ENCODE assay signal across 13 cellular contexts in the genomic region with DNA sequence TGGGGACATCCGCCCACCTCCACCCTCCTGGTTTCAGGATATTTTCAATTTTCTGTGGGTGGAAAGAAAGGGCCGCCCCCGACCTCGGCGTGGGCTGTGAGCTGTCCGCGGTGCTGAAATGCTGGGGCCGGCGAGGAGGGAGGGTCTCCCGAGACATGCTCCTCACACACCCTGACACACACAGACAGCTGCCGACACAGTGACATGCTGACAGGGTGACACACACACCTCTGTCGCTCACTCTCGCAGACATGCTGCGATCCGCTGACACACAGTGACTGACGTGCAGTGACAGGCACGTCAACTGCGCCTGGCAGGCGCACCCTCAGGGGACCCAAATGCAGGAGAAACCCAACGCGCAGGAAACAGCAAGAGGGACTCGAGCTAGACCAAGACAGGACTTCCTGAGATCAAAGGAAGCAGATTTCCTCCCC. TPM values are rescaled to one million over a fixed set of nuclear protein-coding genes. Genes with fewer than 3 reads are reported as not detected.
DNase-seq lines count a peak whose midpoint lies in the region; ATAC-seq, FAIRE-seq and TF ChIP-seq lines count a peak whose summit lies in the region.
"Had no signal": no experiment of that assay in that cellular context is flagged by ENCODE, and none has a peak within 500 bp of the region (broad histone marks: within the 10 kb centered on the region; RNA-seq: fewer than 3 reads in every experiment).

No MANE protein-coding gene starts in this region.

- H4K20me1 ChIP-seq in H9 (ENCODE audit: control insufficient read depth, insufficient read depth, insufficient read length): no peaks in the 10 kb centered on the region
- H4K20me1 ChIP-seq in K562 (replicated peaks; ENCODE audit: control insufficient read depth, insufficient read depth, low read length): peaks cover 7% of the 10 kb centered on the region; the same call in 1 of the 2 replicates
- H4K20me1 ChIP-seq in MM.1S (ENCODE audit: insufficient read depth, low read length): no peaks in the 10 kb centered on the region

- H3K4me3 Mint-ChIP-seq in H9 (no peak overlapping the region; a peak in 2 of 5 replicates), T-helper 17 cell (peak overlapping the region; percentile 71), nephron progenitor cell (no peak overlapping the region)
- H3K4me3 Mint-ChIP-seq: activated B cell treated with CpG ODN at 0.5 μM for 24 hours had no signal

- H3K4me1 Mint-ChIP-seq in H9 (peaks cover 34 to 41% of the 10 kb centered on the region in 2 experiments), T-helper 17 cell (peaks cover 48% of the 10 kb centered on the region), nephron progenitor cell (peaks cover 28% of the 10 kb centered on the region)

- H3K79me1 ChIP-seq in H9 (ENCODE audit: insufficient read depth, low read depth, low read length, poor library complexity, severe bottlenecking): no peaks in the 10 kb centered on the region

- TF ChIP-seq CTCF in H9 (conservative IDR thresholded peaks at IDR 0.05) (no peak), K562 (IDR thresholded peaks at IDR 0.05 in 2 of 3, conservative IDR thresholded peaks at IDR 0.05 in 1 of 3; ENCODE audit: insufficient read depth in 2 of 3, low read depth in 1 of 3, low read length in 3 of 3) (no peak), nephron progenitor cell (IDR thresholded peaks at IDR 0.05) (no peak), MM.1S (IDR thresholded peaks at IDR 0.05; ENCODE audit: low read length) (no peak), right atrium auricular region (IDR thresholded peaks at IDR 0.05) (no peak)

- H3K27ac Mint-ChIP-seq in H9 (no peak overlapping the region; a peak in 1 of 7 replicates), T-helper 17 cell (peak overlapping the region; percentile 19), nephron progenitor cell (no peak overlapping the region)
- H3K27ac Mint-ChIP-seq: activated B cell treated with CpG ODN at 0.5 μM for 24 hours had no signal

- in situ Hi-C loops in K562 (cut with MboI): no loop called here

- H3K4me1 ChIP-seq in H9 (ENCODE audit: insufficient read depth, low read length): peaks cover 10% of the 10 kb centered on the region; the same call in 1 of the 2 replicates
- H3K4me1 ChIP-seq in K562 (replicated peaks in 1 of 2; ENCODE audit: control insufficient read depth in 2 of 2, insufficient read depth in 2 of 2, low read length in 2 of 2): peaks cover 11 to 39% of the 10 kb centered on the region in 2 experiments; a peak in 4 of 5 replicates
- H3K4me1 ChIP-seq in MM.1S (ENCODE audit: low read length): no peaks in the 10 kb centered on the region
- peaks cover 0 to 24% of the 10 kb centered on the region in 2 donors for H3K4me1 ChIP-seq in right atrium auricular region

- ATAC-seq in T-helper 17 cell: no peak
- ATAC-seq in K562: no peak

- BruUV-seq in K562 (replicated peaks; lab: Mats Ljungman, UMichigan): no TSS peak

- H3K27ac ChIP-seq in H9 (ENCODE audit: insufficient read length, low read depth, low read length): no peak overlapping the region
- no peak overlapping the region for H3K27ac ChIP-seq in K562 (ENCODE audit: extremely low read depth, low read depth, low read length)
- no peak overlapping the region for H3K27ac ChIP-seq in MM.1S (ENCODE audit: low read length)
- H3K27ac ChIP-seq in right atrium auricular region: no peak overlapping the region
- H3K27ac ChIP-seq: esophagus squamous epithelium, Peyer's patch had no signal

- H3K23me2 ChIP-seq in H9 (ENCODE audit: insufficient read length, low read depth, low read length, poor library complexity, severe bottlenecking): peaks cover 13% of the 10 kb centered on the region

- POLR2A ChIA-PET in K562 (lab: Yijun Ruan, JAX): no interaction called here

- H3K9me3 Mint-ChIP-seq in H9 (no peaks in the 10 kb centered on the region; a peak in 3 of 5 replicates), nephron progenitor cell (peaks cover 9% of the 10 kb centered on the region)

- no peak overlapping the region for H2BK15ac ChIP-seq in H9 (ENCODE audit: low read depth, low read length)

- H3K9me3 ChIP-seq in H9 (ENCODE audit: control insufficient read depth, low read depth, low read length): no peaks in the 10 kb centered on the region
- H3K9me3 ChIP-seq in T-helper 17 cell (ENCODE audit: control insufficient read depth, low read length, poor library complexity, severe bottlenecking): no peaks in the 10 kb centered on the region
- no peaks in the 10 kb centered on the region for H3K9me3 ChIP-seq in K562 (replicated peaks; ENCODE audit: control insufficient read depth, insufficient read depth, low read depth, low read length)
- H3K9me3 ChIP-seq in MM.1S (replicated peaks; ENCODE audit: insufficient read depth, low read length): no peaks in the 10 kb centered on the region
- no peaks in the 10 kb centered on the region for H3K9me3 ChIP-seq in right atrium auricular region
- H3K9me3 ChIP-seq: esophagus squamous epithelium had no signal

- H3K18ac ChIP-seq in H9 (ENCODE audit: insufficient read length, low read depth, low read length): no peak overlapping the region

- H3K27me3 Mint-ChIP-seq in H9 (ENCODE audit: low read depth): peaks cover 60% of the 10 kb centered on the region
- peaks cover 81% of the 10 kb centered on the region for H3K27me3 Mint-ChIP-seq in T-helper 17 cell
- H3K27me3 Mint-ChIP-seq in nephron progenitor cell (ENCODE audit: low read depth, poor library complexity): peaks cover 97% of the 10 kb centered on the region

- H2BK20ac ChIP-seq in H9 (ENCODE audit: low read depth, low read length, poor library complexity, severe bottlenecking): no peak overlapping the region

- no peak overlapping the region for H2AFZ ChIP-seq in H9 (ENCODE audit: low read length)
- H2AFZ ChIP-seq in K562 (ENCODE audit: low read depth, low read length): no peak overlapping the region
- H2AFZ ChIP-seq in MM.1S (ENCODE audit: low read length): no peak overlapping the region

- no peaks in the 10 kb centered on the region; a peak in 1 of 7 replicates for H3K36me3 Mint-ChIP-seq in H9 (ENCODE audit: insufficient read depth in 1 of 3, low read depth in 3 of 3)
- peaks cover 19% of the 10 kb centered on the region for H3K36me3 Mint-ChIP-seq in T-helper 17 cell (ENCODE audit: low read depth)
- no peaks in the 10 kb centered on the region for H3K36me3 Mint-ChIP-seq in nephron progenitor cell (ENCODE audit: low read depth)
- H3K36me3 Mint-ChIP-seq: IgD-negative memory B cell had no signal

- no peak overlapping the region for H3K23ac ChIP-seq in H9 (ENCODE audit: insufficient read length, low read depth, low read length)

- no peak for TF ChIP-seq EP300 in K562 (IDR thresholded peaks at IDR 0.05; ENCODE audit: low read length)

- no peaks in the 10 kb centered on the region for H3K9me2 ChIP-seq in MM.1S (replicated peaks; ENCODE audit: insufficient read depth, low read length)

- H2BK120ac ChIP-seq in H9 (ENCODE audit: low read depth, low read length, poor library complexity, severe bottlenecking): no peak overlapping the region

- peak; percentile 64 for DNase-seq in H9
- no peak for DNase-seq in T-helper 17 cell
- peak; percentile 47 to 71 (median 62) for DNase-seq in K562 (ENCODE audit: extremely low read depth in 1 of 4, low spot score in 3 of 4)
- peak; percentile 90 for DNase-seq in nephron progenitor cell
- no peak for DNase-seq in MM.1S
- no peak for DNase-seq in right atrium auricular region (ENCODE audit: low spot score)
- no peak for DNase-seq in glomerular visceral epithelial cell (ENCODE audit: extremely low spot score)
- DNase-seq: activated B cell treated with CpG ODN at 0.5 μM for 24 hours, DMS 273 treated with DMSO at 0.1 percent for 48 hours, esophagus squamous epithelium, NCI-H2107, Peyer's patch had no signal

- intact Hi-C loops in K562 (cut with micrococcal nuclease): loop anchor here (10.0 kb wide), 1 partner anchor 160 kb away; a partner anchor contains a TSS

- no peaks in the 10 kb centered on the region for H3F3A ChIP-seq in MM.1S (ENCODE audit: insufficient read depth, low read length)

- H2BK12ac ChIP-seq in H9 (ENCODE audit: insufficient read length, low read depth, low read length): no peak overlapping the region

- H3K4me2 ChIP-seq in H9 (ENCODE audit: insufficient read depth, insufficient read length, low read length): no peak overlapping the region
- H3K4me2 ChIP-seq in K562 (ENCODE audit: insufficient read depth, low read length): no peak overlapping the region
- no peak overlapping the region for H3K4me2 ChIP-seq in MM.1S (ENCODE audit: low read depth, low read length)

- CTCF ChIA-PET in K562 (lab: Yijun Ruan, JAX; ENCODE audit: low intra/inter-chr PET ratio): interaction anchor here (1.4 kb wide), 1 partner anchor 9 kb away, joined by 4 read pairs; no protein-coding TSS in a partner anchor

- H3K4ac ChIP-seq in H9 (ENCODE audit: low read depth, low read length): no peak overlapping the region

- no peak overlapping the region for H4K91ac ChIP-seq in H9 (ENCODE audit: insufficient read length, low read depth, low read length)

- H3K27me3 ChIP-seq in H9 (ENCODE audit: insufficient read depth, low read length) (no peaks in the 10 kb centered on the region; the same call in 1 of the 2 replicates), K562 (ENCODE audit: control insufficient read depth in 2 of 2, insufficient read depth in 2 of 2, low read length in 2 of 2) (peaks cover 15 to 34% of the 10 kb centered on the region in 2 experiments; a peak in 4 of 5 replicates), MM.1S (replicated peaks; ENCODE audit: insufficient read depth, low read length) (peaks cover 80% of the 10 kb centered on the region), right atrium auricular region (peaks cover 27 to 43% of the 10 kb centered on the region in 2 donors)

- WGBS in H9 (ENCODE audit: extremely low coverage, insufficient read length, low lambda C conversion rate): no CpG with 5 or more reads among the region's 22 CpGs
- 19% methylated on average over 18 of the region's 22 CpGs for WGBS in K562 (ENCODE audit: insufficient coverage, low coverage, missing lambda C conversion rate)

- no peak overlapping the region for H4K8ac ChIP-seq in H9 (replicated peaks; ENCODE audit: insufficient read length, low read depth, low read length)

- no peak overlapping the region for H2BK5ac ChIP-seq in H9 (ENCODE audit: insufficient read length, low read length)

- H3K4me3 ChIP-seq in K562: no peak overlapping the region
- no peak overlapping the region for H3K4me3 ChIP-seq in MM.1S (ENCODE audit: low read length)
- no peak overlapping the region for H3K4me3 ChIP-seq in right atrium auricular region
- H3K4me3 ChIP-seq: esophagus squamous epithelium, Peyer's patch had no signal

- no peaks in the 10 kb centered on the region for H3K36me3 ChIP-seq in K562 (ENCODE audit: control insufficient read depth, insufficient read depth, low read length)
- H3K36me3 ChIP-seq in MM.1S (replicated peaks; ENCODE audit: insufficient read depth, low read length): no peaks in the 10 kb centered on the region
- H3K36me3 ChIP-seq in right atrium auricular region: no peaks in the 10 kb centered on the region
- H3K36me3 ChIP-seq: esophagus squamous epithelium, Peyer's patch had no signal

- no peak for FAIRE-seq in K562 (lab: Jason Lieb, UNC)

- H2AK5ac ChIP-seq in H9 (ENCODE audit: insufficient read length, low read length): no peak overlapping the region

- TF ChIP-seq RAD21 in K562 (CRISPR knock-in tag; conservative IDR thresholded peaks at IDR 0.05 in 1 of 2, IDR thresholded peaks at IDR 0.05 in 1 of 2): no peak

- H3K9me1 ChIP-seq in K562 (ENCODE audit: control insufficient read depth, insufficient read depth, low read length): peaks cover 5% of the 10 kb centered on the region

- H3K79me2 ChIP-seq in H9 (ENCODE audit: insufficient read depth, low read length): no peaks in the 10 kb centered on the region
- no peaks in the 10 kb centered on the region for H3K79me2 ChIP-seq in K562 (ENCODE audit: control insufficient read depth, insufficient read depth, low read length)
- H3K79me2 ChIP-seq in MM.1S (ENCODE audit: low read length): no peaks in the 10 kb centered on the region

- H3T11ph ChIP-seq in H9 (ENCODE audit: low read length): no peak overlapping the region

- no peak for TF ChIP-seq POLR2A in K562 (conservative IDR thresholded peaks at IDR 0.05)

- H3K9ac ChIP-seq in H9 (ENCODE audit: extremely low read depth, insufficient read length, low read length): no peak overlapping the region
- peak overlapping the region in 1 of 2 experiments; percentile 4; a peak in 1 of 4 replicates for H3K9ac ChIP-seq in K562 (ENCODE audit: insufficient read depth in 1 of 2, low read depth in 2 of 2, low read length in 2 of 2)
- H3K9ac ChIP-seq in MM.1S (ENCODE audit: low read length): no peak overlapping the region

- no peak overlapping the region for H4K5ac ChIP-seq in H9 (ENCODE audit: insufficient read length, low read depth, low read length)

- no peak overlapping the region for H3K14ac ChIP-seq in H9 (ENCODE audit: insufficient read depth, low read length)

- H3K56ac ChIP-seq in H9 (ENCODE audit: insufficient read length, low read depth, low read length): no peak overlapping the region

RNA-seq across cellular contexts. Expression of a gene that starts 25.1 kb away (rescaled TPM):
- total RNA-seq in H9 (2021): 43.8 and 44.0 TPM in 2 replicates
- total RNA-seq in T-helper 17 cell: under 1 TPM in 1 of 2 donors, not detected in 1; 0.34 TPM
- 4.0 and 10.9 TPM in 2 replicates for total RNA-seq in K562 (2011; cell fraction: chromatin; rRNA removed; ENCODE audit: low replicate concordance)
- 3.2 and 4.7 TPM in 2 replicates for total RNA-seq in K562 (2011; cell fraction: nucleolus; rRNA removed)
- total RNA-seq in K562 (2011; cell fraction: nucleoplasm; rRNA removed): 5.1 and 13.7 TPM in 2 replicates
- total RNA-seq in K562 (2014; rRNA removed): 0.18 and 0.33 TPM in 2 replicates
- total RNA-seq in K562 (2014; rRNA removed; fragmentation: Illumina TruSeq; extraction: Trizol): 0.32 and 0.36 TPM in 2 replicates
- 0.11 and 0.19 TPM in 2 replicates for total RNA-seq in K562 (2015; rRNA removed; fragmentation: Illumina TruSeq; extraction: Trizol)
- total RNA-seq in K562 (2021): 0.67 and 0.71 TPM in 2 replicates
- polyA plus RNA-seq in K562 (2011; rRNA removed): 0.21 and 0.80 TPM in 2 replicates
- 0.63 and 1.7 TPM in 2 replicates for polyA plus RNA-seq in K562 (2011; cell fraction: cytosol; rRNA removed)
- 1.5 and 2.5 TPM in 2 replicates for polyA plus RNA-seq in K562 (2011; cell fraction: nucleus; rRNA removed)
- polyA plus RNA-seq in K562 (2012): 0.57 and 2.9 TPM in 2 replicates
- 0.28 and 0.46 TPM in 2 replicates for polyA plus RNA-seq in K562 (2014; fragmentation: Illumina TruSeq; extraction: Trizol)
- under 1 TPM in 1 of 2 experiments, not detected in 1; 0.06 TPM for polyA plus RNA-seq in K562 (2014; fragmentation: Nextera tagmentation; extraction: Ambion mirVana)
- polyA plus RNA-seq in K562 (2014; rRNA removed): 0.74 and 0.80 TPM in 2 replicates
- 0.60 and 0.66 TPM in 2 replicates for polyA minus RNA-seq in K562 (2011; rRNA and poly(A)+ RNA removed)
- polyA minus RNA-seq in K562 (2011; cell fraction: cytosol; rRNA and poly(A)+ RNA removed): 1.0 and 1.5 TPM in 2 replicates
- polyA minus RNA-seq in K562 (2011; cell fraction: nucleus; rRNA and poly(A)+ RNA removed): 0.94 and 2.4 TPM in 2 replicates
- total RNA-seq in right atrium auricular region: 1 to 10 TPM; 6.3 to 9.2 TPM
- total RNA-seq: activated B cell treated with CpG ODN at 0.5 μM for 24 hours had no signal
- polyA plus RNA-seq: IgD-negative memory B cell had no signal

RNA-seq across cellular contexts. Expression of a gene that starts 27.3 kb away (rescaled TPM):
- total RNA-seq in H9 (2021) (10.7 and 11.3 TPM in 2 replicates), T-helper 17 cell (not detected), K562 (2014; rRNA removed) (0.64 and 0.86 TPM in 2 replicates), K562 (2014; rRNA removed; fragmentation: Illumina TruSeq; extraction: Trizol) (0.10 and 0.15 TPM in 2 replicates), K562 (2015; rRNA removed; fragmentation: Illumina TruSeq; extraction: Trizol) (0.30 TPM in 1 of 2 replicates, not detected in the other), K562 (2021) (0.60 and 0.66 TPM in 2 replicates), right atrium auricular region (under 1 TPM; 0.28 to 0.37 TPM)
- total RNA-seq in K562 (2011; cell fraction: chromatin; rRNA removed; ENCODE audit: low replicate concordance): 1.0 and 3.4 TPM in 2 replicates
- 1.2 and 2.0 TPM in 2 replicates for total RNA-seq in K562 (2011; cell fraction: nucleolus; rRNA removed)
- 1.0 and 1.5 TPM in 2 replicates for total RNA-seq in K562 (2011; cell fraction: nucleoplasm; rRNA removed)
- polyA plus RNA-seq in K562 (2011; rRNA removed) (0.09 and 0.17 TPM in 2 replicates), K562 (2014; fragmentation: Illumina TruSeq; extraction: Trizol) (0.07 and 0.43 TPM in 2 replicates), K562 (2014; fragmentation: Nextera tagmentation; extraction: Ambion mirVana) (not detected), K562 (2014; rRNA removed) (0.18 and 0.32 TPM in 2 replicates)
- polyA plus RNA-seq in K562 (2011; cell fraction: cytosol; rRNA removed): 0.21 and 1.7 TPM in 2 replicates
- 0.48 and 1.0 TPM in 2 replicates for polyA plus RNA-seq in K562 (2011; cell fraction: nucleus; rRNA removed)
- 0.61 and 0.62 TPM in 2 replicates for polyA plus RNA-seq in K562 (2012)
- polyA minus RNA-seq in K562 (2011; rRNA and poly(A)+ RNA removed): 0.42 and 0.49 TPM in 2 replicates
- polyA minus RNA-seq in K562 (2011; cell fraction: cytosol; rRNA and poly(A)+ RNA removed): not detected in 2 replicates
- 0.27 and 0.56 TPM in 2 replicates for polyA minus RNA-seq in K562 (2011; cell fraction: nucleus; rRNA and poly(A)+ RNA removed)
- total RNA-seq: activated B cell treated with CpG ODN at 0.5 μM for 24 hours had no signal
- polyA plus RNA-seq: IgD-negative memory B cell had no signal

RNA-seq across cellular contexts. Expression of a gene that starts 39.6 kb away (rescaled TPM):
- total RNA-seq in H9 (2021): 33.6 and 35.4 TPM in 2 replicates
- 1 to 10 TPM; 3.5 to 6.3 TPM for total RNA-seq in T-helper 17 cell
- total RNA-seq in K562 (2011; cell fraction: chromatin; rRNA removed; ENCODE audit: low replicate concordance): 6.2 and 16.4 TPM in 2 replicates
- 13.6 and 14.7 TPM in 2 replicates for total RNA-seq in K562 (2011; cell fraction: nucleolus; rRNA removed)
- total RNA-seq in K562 (2011; cell fraction: nucleoplasm; rRNA removed): 7.3 and 7.6 TPM in 2 replicates
- 8.5 and 11.9 TPM in 2 replicates for total RNA-seq in K562 (2014; rRNA removed)
- 4.9 and 6.4 TPM in 2 replicates for total RNA-seq in K562 (2014; rRNA removed; fragmentation: Illumina TruSeq; extraction: Trizol)
- total RNA-seq in K562 (2015; rRNA removed; fragmentation: Illumina TruSeq; extraction: Trizol): 7.8 and 8.0 TPM in 2 replicates
- total RNA-seq in K562 (2021): 14.3 and 16.3 TPM in 2 replicates
- polyA plus RNA-seq in K562 (2011; rRNA removed): 10.0 and 10.5 TPM in 2 replicates
- 9.7 and 17.1 TPM in 2 replicates for polyA plus RNA-seq in K562 (2011; cell fraction: cytosol; rRNA removed)
- polyA plus RNA-seq in K562 (2011; cell fraction: nucleus; rRNA removed): 28.4 and 49.7 TPM in 2 replicates
- polyA plus RNA-seq in K562 (2012): 11.8 and 12.7 TPM in 2 replicates
- 12.3 and 18.2 TPM in 2 replicates for polyA plus RNA-seq in K562 (2014; fragmentation: Illumina TruSeq; extraction: Trizol)
- polyA plus RNA-seq in K562 (2014; fragmentation: Nextera tagmentation; extraction: Ambion mirVana): 1 to 10 TPM in 1 of 2 experiments, under 1 TPM in 1; 0.56 to 2.7 TPM
- 16.2 and 18.6 TPM in 2 replicates for polyA plus RNA-seq in K562 (2014; rRNA removed)
- polyA minus RNA-seq in K562 (2011; rRNA and poly(A)+ RNA removed): 2.6 and 4.0 TPM in 2 replicates
- 2.9 and 5.1 TPM in 2 replicates for polyA minus RNA-seq in K562 (2011; cell fraction: cytosol; rRNA and poly(A)+ RNA removed)
- polyA minus RNA-seq in K562 (2011; cell fraction: nucleus; rRNA and poly(A)+ RNA removed): 2.8 TPM in 2 replicates
- 1 to 10 TPM; 2.8 to 2.9 TPM for total RNA-seq in right atrium auricular region

Comparison
In these comparisons a context has a peak if more than half of its experiments do, and no peak if none do; other contexts are left out.
1. DNase-seq: peak in H9 (single experiment), K562 (4 of 4) and nephron progenitor cell (single experiment); none in T-helper 17 cell (0 of 3), MM.1S (single experiment), right atrium auricular region (single experiment) and glomerular visceral epithelial cell (single experiment).